In genomic region chr13:77774181-77774580, GRCh38 we compare ENCODE assay signal across 18 cellular contexts.
DNase-seq lines count a peak whose midpoint lies in the region; ATAC-seq and TF ChIP-seq lines count a peak whose summit lies in the region.
"Had no signal": no experiment of that assay in that cellular context is flagged by ENCODE, and none has a peak within 500 bp of the region (broad histone marks: within the 10 kb centered on the region; RNA-seq: fewer than 3 reads in every experiment).

No MANE protein-coding gene starts in this region.

- H3K9ac ChIP-seq in Loucy (ENCODE audit: low read depth, low read length, poor library complexity, severe bottlenecking) = no peak overlapping the region
- H3K9ac ChIP-seq: BLaER1, GM23248 had no signal

- CTCF ChIA-PET in activated CD4-positive, alpha-beta T cell treated with anti-CD3 and anti-CD28 coated beads for 36 hours (lab: Charles Lee) = interaction anchor here (0.5 to 2.0 kb wide), 3 partner anchors 181 to 347 kb away, joined by 4 to 7 read pairs (median 5); no protein-coding TSS in a partner anchor

- H3K4me1 ChIP-seq in Loucy (ENCODE audit: insufficient read depth, low read length, poor library complexity, severe bottlenecking) = no peaks in the 10 kb centered on the region
- H3K4me1 ChIP-seq: BLaER1 had no signal

- H4K20me1 ChIP-seq in Loucy (ENCODE audit: insufficient read depth, low read length, poor library complexity, severe bottlenecking) = no peaks in the 10 kb centered on the region
- H4K20me1 ChIP-seq: BLaER1 had no signal

- no peaks in the 10 kb centered on the region for H3K27me3 ChIP-seq in Loucy (ENCODE audit: insufficient read depth, low read length, poor library complexity, severe bottlenecking)
- H3K27me3 ChIP-seq: BLaER1 had no signal

- H3F3A ChIP-seq in Loucy (ENCODE audit: low read depth) = no peaks in the 10 kb centered on the region

- H2AFZ ChIP-seq in Loucy (ENCODE audit: low read length) = peak overlapping the region; percentile 30; the same call in 1 of the 2 replicates
- H2AFZ ChIP-seq: GM23248 had no signal

- H3K36me3 Mint-ChIP-seq in activated CD4-positive, alpha-beta T cell treated with anti-CD3 and anti-CD28 coated beads for 36 hours (ENCODE audit: low read depth) = peaks cover 5% of the 10 kb centered on the region
- H3K36me3 Mint-ChIP-seq in memory B cell = no peaks in the 10 kb centered on the region

- H3K4me3 Mint-ChIP-seq in activated CD4-positive, alpha-beta T cell treated with anti-CD3 and anti-CD28 coated beads for 36 hours = no peak overlapping the region
- no peak overlapping the region for H3K4me3 Mint-ChIP-seq in memory B cell
- H3K4me3 Mint-ChIP-seq: B cell; CD4-positive, CD25-positive, alpha-beta regulatory T cell; CD8-positive, alpha-beta T cell had no signal

- H3K4me3 ChIP-seq in Loucy (ENCODE audit: low read length, poor library complexity, severe bottlenecking) = no peak overlapping the region
- H3K4me3 ChIP-seq: BLaER1, GM12878, GM23248 had no signal

- H3K36me3 ChIP-seq in Loucy (ENCODE audit: insufficient read depth, low read length) = no peaks in the 10 kb centered on the region

- peak overlapping the region; percentile 17 for H3K27ac Mint-ChIP-seq in activated CD4-positive, alpha-beta T cell treated with anti-CD3 and anti-CD28 coated beads for 36 hours
- H3K27ac Mint-ChIP-seq in memory B cell = no peak overlapping the region
- H3K27ac Mint-ChIP-seq: B cell; CD4-positive, CD25-positive, alpha-beta regulatory T cell; CD8-positive, alpha-beta T cell had no signal

- no peak for ATAC-seq in activated CD4-positive, alpha-beta T cell treated with anti-CD3 and anti-CD28 coated beads for 36 hours
- ATAC-seq in memory B cell (ENCODE audit: low read depth) = peak; percentile 52
- ATAC-seq: CD8-positive, alpha-beta T cell; GM12878 had no signal

- DNase-seq in activated CD4-positive, alpha-beta T cell treated with anti-CD3 and anti-CD28 coated beads for 36 hours = no peak
- no peak for DNase-seq in activated CD4-positive, alpha-beta T cell treated with anti-CD3 and anti-CD28 coated beads for 48 hours
- DNase-seq in memory B cell (ENCODE audit: low spot score in 2 of 2) = no peak
- DNase-seq in activated CD8-positive, alpha-beta memory T cell treated with anti-CD3 and anti-CD28 coated beads for 24 hours = no peak
- no peak for DNase-seq in stimulated activated CD8-positive, alpha-beta memory T cell treated with anti-CD3 and anti-CD28 coated beads, Interleukin-4, amount 100 ng/mL, for 48 hours
- DNase-seq: CD4-positive, CD25-positive, alpha-beta regulatory T cell; CD8-positive, alpha-beta T cell; DMS 273 treated with DMSO at 0.1 percent for 48 hours; DMS79; EL; GDM1; GM23248; H7; HCEC 1CT had no signal

- H3K9me3 ChIP-seq in Loucy (ENCODE audit: insufficient read depth, low read depth, low read length) = no peaks in the 10 kb centered on the region
- H3K9me3 ChIP-seq: BLaER1 had no signal

- no peaks in the 10 kb centered on the region for H3K27me3 Mint-ChIP-seq in activated CD4-positive, alpha-beta T cell treated with anti-CD3 and anti-CD28 coated beads for 36 hours
- H3K27me3 Mint-ChIP-seq in memory B cell = no peaks in the 10 kb centered on the region
- H3K27me3 Mint-ChIP-seq: B cell; CD4-positive, CD25-positive, alpha-beta regulatory T cell had no signal

- H3K79me2 ChIP-seq in Loucy (ENCODE audit: insufficient read depth, low read length) = no peaks in the 10 kb centered on the region

- peaks cover 3% of the 10 kb centered on the region for H3K4me1 Mint-ChIP-seq in activated CD4-positive, alpha-beta T cell treated with anti-CD3 and anti-CD28 coated beads for 36 hours
- peaks cover 3% of the 10 kb centered on the region for H3K4me1 Mint-ChIP-seq in memory B cell
- H3K4me1 Mint-ChIP-seq: B cell had no signal

- H3K9me3 Mint-ChIP-seq in activated CD4-positive, alpha-beta T cell treated with anti-CD3 and anti-CD28 coated beads for 36 hours (ENCODE audit: low read depth) = peaks cover 4% of the 10 kb centered on the region
- no peaks in the 10 kb centered on the region for H3K9me3 Mint-ChIP-seq in memory B cell
- H3K9me3 Mint-ChIP-seq: CD8-positive, alpha-beta T cell had no signal

- no peak overlapping the region for H3K4me2 ChIP-seq in Loucy (ENCODE audit: low read depth, low read length, poor library complexity, severe bottlenecking)
- H3K4me2 ChIP-seq: BLaER1 had no signal

- POLR2A ChIA-PET in activated CD4-positive, alpha-beta T cell treated with anti-CD3 and anti-CD28 coated beads for 36 hours (lab: Charles Lee) = interaction anchor here (0.7 kb wide), 1 partner anchor 752 kb away, joined by 3 read pairs; no protein-coding TSS in a partner anchor

- intact Hi-C loops in activated CD4-positive, alpha-beta T cell treated with anti-CD3 and anti-CD28 coated beads for 36 hours (cut with DNase I, micrococcal nuclease) = no loop called here

- no peak for TF ChIP-seq CTCF in Loucy (conservative IDR thresholded peaks at IDR 0.05; ENCODE audit: low read length)

- no peaks in the 10 kb centered on the region for H3K9me2 ChIP-seq in Loucy (replicated peaks; ENCODE audit: low read depth, low read length)
